1 cellular context compared by ENCODE assay signal in genomic region chr18:54948350-54948837, GRCh38.
A peak's percentile ranks its signal among the peaks of the same experiment; 100 is the strongest.
TF ChIP-seq lines count a peak whose summit lies in the region.

No MANE protein-coding gene starts in this region.

TF ChIP-seq in HepG2, 621 proteins besides CTCF, POLR2A, EP300 and RAD21 (continued from another document and continues in another):
- TF ChIP-seq HMGXB3 (CRISPR knock-in tag; IDR thresholded peaks at IDR 0.05; ENCODE audit: borderline replicate concordance) (no peak), MED13 (CRISPR knock-in tag; IDR thresholded peaks at IDR 0.05) (no peak), NFE2 (CRISPR knock-in tag; IDR thresholded peaks at IDR 0.05) (no peak), ZNF747 (CRISPR knock-in tag; IDR thresholded peaks at IDR 0.05; ENCODE audit: borderline replicate concordance) (no peak), ATF6 (CRISPR knock-in tag; conservative IDR thresholded peaks at IDR 0.05) (no peak), ZBTB37 (CRISPR knock-in tag; IDR thresholded peaks at IDR 0.05) (no peak), ZNF746 (CRISPR knock-in tag; IDR thresholded peaks at IDR 0.05) (no peak), ZNF790 (CRISPR knock-in tag; IDR thresholded peaks at IDR 0.05; ENCODE audit: borderline replicate concordance) (no peak), POLR2AphosphoS2 (IDR thresholded peaks at IDR 0.05; ENCODE audit: low read depth, low read length) (no peak), ZNF549 (CRISPR knock-in tag; IDR thresholded peaks at IDR 0.05) (no peak), ZNF350 (CRISPR knock-in tag; IDR thresholded peaks at IDR 0.05; ENCODE audit: borderline replicate concordance, low read depth) (no peak), ZNF512 (CRISPR knock-in tag; IDR thresholded peaks at IDR 0.05) (no peak), ZNF556 (CRISPR knock-in tag; IDR thresholded peaks at IDR 0.05; ENCODE audit: borderline replicate concordance) (no peak; the same call in 1 of the 2 replicates), REPIN1 (CRISPR knock-in tag; IDR thresholded peaks at IDR 0.05; ENCODE audit: borderline replicate concordance, low read depth) (no peak; the same call in 1 of the 2 replicates), NFE2L1 (CRISPR knock-in tag; IDR thresholded peaks at IDR 0.05; ENCODE audit: borderline replicate concordance) (no peak), HINFP (CRISPR knock-in tag; IDR thresholded peaks at IDR 0.05; ENCODE audit: low read depth) (no peak), ZSCAN30 (CRISPR knock-in tag; IDR thresholded peaks at IDR 0.05) (no peak), UBTF (CRISPR knock-in tag; IDR thresholded peaks at IDR 0.05) (no peak), IRF9 (CRISPR knock-in tag; IDR thresholded peaks at IDR 0.05; ENCODE audit: borderline replicate concordance) (no peak), ZNF383 (CRISPR knock-in tag; IDR thresholded peaks at IDR 0.05; ENCODE audit: borderline replicate concordance) (no peak), HMG20A (CRISPR knock-in tag; IDR thresholded peaks at IDR 0.05; ENCODE audit: borderline replicate concordance) (peak; percentile 97), ZNF382 (CRISPR knock-in tag; IDR thresholded peaks at IDR 0.05; ENCODE audit: borderline replicate concordance) (no peak), ZNF256 (CRISPR knock-in tag; conservative IDR thresholded peaks at IDR 0.05) (no peak), MXI1 (IDR thresholded peaks at IDR 0.05; ENCODE audit: borderline replicate concordance, low read depth, low read length) (no peak; the same call in 2 of the 3 replicates), RELA (CRISPR knock-in tag; IDR thresholded peaks at IDR 0.05) (no peak), NR2F2 (IDR thresholded peaks at IDR 0.05; ENCODE audit: borderline replicate concordance, low read depth) (peak; percentile 64), ZZZ3 (CRISPR knock-in tag; IDR thresholded peaks at IDR 0.05; ENCODE audit: borderline replicate concordance) (no peak), SETDB1 (CRISPR knock-in tag; IDR thresholded peaks at IDR 0.05; ENCODE audit: borderline replicate concordance) (no peak), PHB2 (IDR thresholded peaks at IDR 0.05; ENCODE audit: partially characterized antibody) (no peak), JDP2 (CRISPR knock-in tag; IDR thresholded peaks at IDR 0.05; ENCODE audit: borderline replicate concordance) (no peak), ZNF879 (CRISPR knock-in tag; IDR thresholded peaks at IDR 0.05) (no peak), ZNF737 (CRISPR knock-in tag; IDR thresholded peaks at IDR 0.05; ENCODE audit: borderline replicate concordance) (no peak), DBP (CRISPR knock-in tag; IDR thresholded peaks at IDR 0.05; ENCODE audit: not compliant biosample characterization) (no peak), KMT2A (CRISPR knock-in tag; IDR thresholded peaks at IDR 0.05) (no peak)
- TF ChIP-seq, protein P1, sequence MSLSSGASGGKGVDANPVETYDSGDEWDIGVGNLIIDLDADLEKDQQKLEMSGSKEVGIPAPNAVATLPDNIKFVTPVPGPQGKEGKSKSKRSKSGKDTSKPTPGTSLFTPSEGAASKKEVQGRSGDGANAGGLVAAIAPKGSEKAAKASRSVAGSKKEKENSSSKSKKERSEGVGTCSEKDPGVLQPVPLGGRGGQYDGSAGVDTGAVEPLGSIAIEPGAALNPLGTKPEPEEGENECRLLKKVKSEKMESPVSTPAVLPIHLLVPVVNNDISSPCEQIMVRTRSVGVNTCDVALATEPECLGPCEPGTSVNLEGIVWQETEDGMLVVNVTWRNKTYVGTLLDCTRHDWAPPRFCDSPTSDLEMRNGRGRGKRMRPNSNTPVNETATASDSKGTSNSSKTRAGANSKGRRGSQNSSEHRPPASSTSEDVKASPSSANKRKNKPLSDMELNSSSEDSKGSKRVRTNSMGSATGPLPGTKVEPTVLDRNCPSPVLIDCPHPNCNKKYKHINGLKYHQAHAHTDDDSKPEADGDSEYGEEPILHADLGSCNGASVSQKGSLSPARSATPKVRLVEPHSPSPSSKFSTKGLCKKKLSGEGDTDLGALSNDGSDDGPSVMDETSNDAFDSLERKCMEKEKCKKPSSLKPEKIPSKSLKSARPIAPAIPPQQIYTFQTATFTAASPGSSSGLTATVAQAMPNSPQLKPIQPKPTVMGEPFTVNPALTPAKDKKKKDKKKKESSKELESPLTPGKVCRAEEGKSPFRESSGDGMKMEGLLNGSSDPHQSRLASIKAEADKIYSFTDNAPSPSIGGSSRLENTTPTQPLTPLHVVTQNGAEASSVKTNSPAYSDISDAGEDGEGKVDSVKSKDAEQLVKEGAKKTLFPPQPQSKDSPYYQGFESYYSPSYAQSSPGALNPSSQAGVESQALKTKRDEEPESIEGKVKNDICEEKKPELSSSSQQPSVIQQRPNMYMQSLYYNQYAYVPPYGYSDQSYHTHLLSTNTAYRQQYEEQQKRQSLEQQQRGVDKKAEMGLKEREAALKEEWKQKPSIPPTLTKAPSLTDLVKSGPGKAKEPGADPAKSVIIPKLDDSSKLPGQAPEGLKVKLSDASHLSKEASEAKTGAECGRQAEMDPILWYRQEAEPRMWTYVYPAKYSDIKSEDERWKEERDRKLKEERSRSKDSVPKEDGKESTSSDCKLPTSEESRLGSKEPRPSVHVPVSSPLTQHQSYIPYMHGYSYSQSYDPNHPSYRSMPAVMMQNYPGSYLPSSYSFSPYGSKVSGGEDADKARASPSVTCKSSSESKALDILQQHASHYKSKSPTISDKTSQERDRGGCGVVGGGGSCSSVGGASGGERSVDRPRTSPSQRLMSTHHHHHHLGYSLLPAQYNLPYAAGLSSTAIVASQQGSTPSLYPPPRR (CRISPR knock-in tag; IDR thresholded peaks at IDR 0.05; ENCODE audit: borderline replicate concordance), result peak; percentile 97
